1 cellular context compared by ENCODE assay signal in the genomic region with DNA sequence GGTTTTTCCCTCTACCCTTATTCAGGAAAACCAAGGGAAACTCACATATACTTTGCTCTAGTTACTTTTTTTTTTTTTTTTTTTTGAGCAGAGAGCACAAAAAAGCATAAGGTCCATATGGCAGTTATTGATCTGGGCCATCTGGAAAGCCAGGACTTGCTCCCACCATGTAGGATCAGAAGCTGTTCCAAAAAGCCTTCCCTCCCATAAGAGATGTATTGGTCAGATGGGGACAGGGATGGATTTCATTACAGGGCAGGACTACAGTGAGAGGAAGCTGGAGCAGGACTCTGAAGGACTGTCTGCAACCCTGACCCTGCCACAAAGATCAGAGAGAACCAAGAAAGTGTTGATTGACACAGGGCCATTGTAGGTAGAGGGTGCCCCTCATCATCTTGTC.
TF ChIP-seq lines count a peak whose summit lies in the region.

No MANE protein-coding gene starts in this region.

TF ChIP-seq in SK-N-SH treated with all-trans-retinoic acid at 6 μM for 48 hours, 23 proteins besides CTCF, POLR2A, EP300 and RAD21 (continued from another document):
- TF ChIP-seq, protein P1, sequence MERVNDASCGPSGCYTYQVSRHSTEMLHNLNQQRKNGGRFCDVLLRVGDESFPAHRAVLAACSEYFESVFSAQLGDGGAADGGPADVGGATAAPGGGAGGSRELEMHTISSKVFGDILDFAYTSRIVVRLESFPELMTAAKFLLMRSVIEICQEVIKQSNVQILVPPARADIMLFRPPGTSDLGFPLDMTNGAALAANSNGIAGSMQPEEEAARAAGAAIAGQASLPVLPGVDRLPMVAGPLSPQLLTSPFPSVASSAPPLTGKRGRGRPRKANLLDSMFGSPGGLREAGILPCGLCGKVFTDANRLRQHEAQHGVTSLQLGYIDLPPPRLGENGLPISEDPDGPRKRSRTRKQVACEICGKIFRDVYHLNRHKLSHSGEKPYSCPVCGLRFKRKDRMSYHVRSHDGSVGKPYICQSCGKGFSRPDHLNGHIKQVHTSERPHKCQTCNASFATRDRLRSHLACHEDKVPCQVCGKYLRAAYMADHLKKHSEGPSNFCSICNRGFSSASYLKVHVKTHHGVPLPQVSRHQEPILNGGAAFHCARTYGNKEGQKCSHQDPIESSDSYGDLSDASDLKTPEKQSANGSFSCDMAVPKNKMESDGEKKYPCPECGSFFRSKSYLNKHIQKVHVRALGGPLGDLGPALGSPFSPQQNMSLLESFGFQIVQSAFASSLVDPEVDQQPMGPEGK (CRISPR knock-in tag; IDR thresholded peaks at IDR 0.05; ENCODE audit: borderline replicate concordance) = no peak
